2 cellular contexts compared by ENCODE assay signal in genomic region chr13:113613789-113614379, GRCh38.
TF ChIP-seq lines count a peak whose summit lies in the region.

No MANE protein-coding gene starts in this region.

TF ChIP-seq in HepG2, 621 proteins besides CTCF, POLR2A, EP300 and RAD21:
- TF ChIP-seq GLI4 (CRISPR knock-in tag; IDR thresholded peaks at IDR 0.05; ENCODE audit: borderline replicate concordance) = no peak
- 0 out of 2 replicates have a peak, but pooled peaks have one; percentile 5 for TF ChIP-seq FOXK2 (IDR thresholded peaks at IDR 0.05)
- peak; percentile 43 for TF ChIP-seq MNT (IDR thresholded peaks at IDR 0.05)
- TF ChIP-seq FOXP1 (IDR thresholded peaks at IDR 0.05) = 0 out of 2 replicates have a peak, but pooled peaks have one; percentile 12
- no peak for TF ChIP-seq FOXP1 (CRISPR knock-in tag; IDR thresholded peaks at IDR 0.05)
- TF ChIP-seq ZBTB34 (CRISPR knock-in tag; IDR thresholded peaks at IDR 0.05) = no peak
- TF ChIP-seq RAD51 (IDR thresholded peaks at IDR 0.05; ENCODE audit: borderline replicate concordance) = 0 out of 2 replicates have a peak, but pooled peaks have one; percentile 2
- TF ChIP-seq HDAC6 (IDR thresholded peaks at IDR 0.05; ENCODE audit: low read depth, low read length) = no peak
- no peak for TF ChIP-seq GFI1 (CRISPR knock-in tag; IDR thresholded peaks at IDR 0.05; ENCODE audit: borderline replicate concordance)
- TF ChIP-seq NR0B2 (CRISPR knock-in tag; IDR thresholded peaks at IDR 0.05) = no peak
- no peak for TF ChIP-seq TEAD3 (CRISPR knock-in tag; optimal IDR thresholded peaks at IDR 0.05; ENCODE audit: borderline replicate concordance)
- TF ChIP-seq ZNF143 (CRISPR knock-in tag; IDR thresholded peaks at IDR 0.05) = no peak

TF ChIP-seq in IMR-90, 13 proteins besides CTCF, POLR2A, EP300 and RAD21:
- TF ChIP-seq FOS (IDR thresholded peaks at IDR 0.05; ENCODE audit: low read depth, low read length) (no peak), CEBPB (IDR thresholded peaks at IDR 0.05; ENCODE audit: low read depth, low read length) (no peak), RCOR1 (IDR thresholded peaks at IDR 0.05; ENCODE audit: insufficient replicate concordance, low read length) (no peak), MAFK (IDR thresholded peaks at IDR 0.05; ENCODE audit: low read depth, low read length) (no peak)
